ENCODE assay signal across 10 cellular contexts in genomic region chr9:36802171-36802920, GRCh38.
A peak's percentile ranks its signal among the peaks of the same experiment; 100 is the strongest.
DNase-seq lines count a peak whose midpoint lies in the region; ATAC-seq and TF ChIP-seq lines count a peak whose summit lies in the region.
"Had no signal": no experiment of that assay in that cellular context is flagged by ENCODE, and none has a peak within 500 bp of the region (broad histone marks: within the 10 kb centered on the region; RNA-seq: fewer than 3 reads in every experiment).

No MANE protein-coding gene starts in this region.

- no peak overlapping the region for H3K4me2 ChIP-seq in OCI-LY7 (ENCODE audit: low read length)

- POLR2A ChIA-PET in OCI-LY7 (lab: Charles Lee) = no interaction called here

- no peaks in the 10 kb centered on the region for H3K4me1 ChIP-seq in OCI-LY7 (ENCODE audit: insufficient read depth, low read length, poor library complexity, severe bottlenecking)
- H3K4me1 ChIP-seq: sigmoid colon had no signal

- CTCF ChIA-PET in OCI-LY7 (lab: Charles Lee; ENCODE audit: unreplicated experiment) = interaction anchor here (0.6 kb wide), 1 partner anchor 64 kb away, joined by 3 read pairs; no protein-coding TSS in a partner anchor

- no TSS peak for BruUV-seq in OCI-LY7 (replicated peaks; lab: Mats Ljungman, UMichigan)

- intact Hi-C loops in OCI-LY7 (cut with micrococcal nuclease; ENCODE audit: unreplicated experiment) = no loop called here

- H3K27ac ChIP-seq in temporal lobe (ENCODE audit: low read depth, low read length) = peak overlapping the region; percentile 96
- H3K27ac ChIP-seq in OCI-LY7 (ENCODE audit: low read depth, low read length, poor library complexity, severe bottlenecking) = no peak overlapping the region
- H3K27ac ChIP-seq: sigmoid colon had no signal

- no peak overlapping the region for H3K4me3 ChIP-seq in OCI-LY7 (ENCODE audit: low read depth, low read length, poor library complexity, severe bottlenecking)
- H3K4me3 ChIP-seq: sigmoid colon had no signal

- no peaks in the 10 kb centered on the region for H3K9me3 ChIP-seq in OCI-LY7 (ENCODE audit: low read length)
- H3K9me3 ChIP-seq: sigmoid colon had no signal

- H4K20me1 ChIP-seq in OCI-LY7 (ENCODE audit: insufficient read depth, low read length) = no peaks in the 10 kb centered on the region

- no peak for TF ChIP-seq CTCF in OCI-LY7 (conservative IDR thresholded peaks at IDR 0.05; ENCODE audit: low read length)

- ATAC-seq in HG02798 (IDR thresholded peaks at IDR 0.05; ENCODE audit: poor library complexity, unreplicated experiment) = no peak

- no peaks in the 10 kb centered on the region for H3K36me3 ChIP-seq in OCI-LY7 (ENCODE audit: insufficient read depth, low read length)
- H3K36me3 ChIP-seq: sigmoid colon had no signal

- H3K79me2 ChIP-seq in OCI-LY7 (ENCODE audit: insufficient read depth, low read depth, low read length) = no peaks in the 10 kb centered on the region

- no peaks in the 10 kb centered on the region for H3K9me2 ChIP-seq in OCI-LY7 (ENCODE audit: insufficient read depth, low read length)

- DNase-seq in NCI-H748 (lab: John Stamatoyannopoulos, UW; ENCODE audit: unreplicated experiment) (peak; percentile 27), NCI-H748 treated with DMSO at 0.1 percent for 48 hours (lab: John Stamatoyannopoulos, UW) (no peak), amniotic epithelial cell (ENCODE audit: low read depth) (peak; percentile 21), hypothalamus (lab: John Stamatoyannopoulos, UW) (peak in 30 of 51 donors; percentile 8 to 78 (median 44)), OCI-LY7 (ENCODE audit: low spot score) (no peak)
- no peak for DNase-seq in activated naive CD4-positive, alpha-beta T cell treated with Interleukin-2 at 50 U/mL for 16 hours
- DNase-seq: activated CD8-positive, alpha-beta memory T cell treated with anti-CD3 and anti-CD28 coated beads, Interleukin-2, amount 50 U/mL, for 4 hours; sigmoid colon had no signal

- H2AFZ ChIP-seq in OCI-LY7 (ENCODE audit: low read length) = no peak overlapping the region

Comparison
In these comparisons a context has a peak if more than half of its experiments do, and no peak if none do; other contexts are left out.
1. DNase-seq: peak in NCI-H748 (single experiment), amniotic epithelial cell (single experiment) and hypothalamus (30 of 51); none in NCI-H748 treated with DMSO at 0.1 percent for 48 hours (single experiment), activated naive CD4-positive, alpha-beta T cell treated with Interleukin-2 at 50 U/mL for 16 hours (single experiment) and OCI-LY7 (single experiment).